20 cellular contexts compared by ENCODE assay signal in the genomic region with DNA sequence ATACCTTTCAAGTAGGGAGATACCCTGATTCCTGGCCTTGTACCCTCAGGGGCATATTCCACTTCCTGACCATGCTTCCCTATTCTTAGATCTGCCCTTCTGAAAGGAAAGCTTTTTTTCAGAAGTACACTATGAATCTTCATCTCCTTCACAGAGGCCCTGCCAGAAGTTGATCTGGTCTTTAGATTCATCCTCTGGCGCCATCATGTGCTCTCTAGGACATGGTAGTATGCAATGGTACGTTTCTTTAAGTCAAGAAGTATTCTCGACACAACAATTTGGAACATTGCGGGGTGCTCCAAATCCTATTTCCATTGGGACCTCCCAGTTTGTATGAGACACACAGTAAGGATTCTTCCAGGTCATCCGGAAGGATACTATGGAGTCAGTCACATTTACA. TPM values are rescaled to one million over a fixed set of nuclear protein-coding genes. Genes with fewer than 3 reads are reported as not detected.
DNase-seq lines count a peak whose midpoint lies in the region; ATAC-seq, FAIRE-seq and TF ChIP-seq lines count a peak whose summit lies in the region.
"Had no signal": no experiment of that assay in that cellular context is flagged by ENCODE, and none has a peak within 500 bp of the region (broad histone marks: within the 10 kb centered on the region; RNA-seq: fewer than 3 reads in every experiment).

No MANE protein-coding gene starts in this region.

- H3K9me3 ChIP-seq in mammary epithelial cell (replicated peaks; ENCODE audit: insufficient read depth, low read length) (no peaks in the 10 kb centered on the region), OCI-LY3 (ENCODE audit: insufficient read depth, low read length) (no peaks in the 10 kb centered on the region), endothelial cell of umbilical vein (replicated peaks; ENCODE audit: control insufficient read depth, insufficient read depth, low read length) (no peaks in the 10 kb centered on the region), aorta (ENCODE audit: control insufficient read depth, low read length) (no peaks in the 10 kb centered on the region)

- DNase-seq in MCF 10A (ENCODE audit: unreplicated experiment): peak; percentile 3
- DNase-seq in mammary epithelial cell: no peak
- peak; percentile 1 for DNase-seq in endothelial cell of umbilical vein (ENCODE audit: low read depth, low spot score)
- no peak for DNase-seq in stimulated activated CD4-positive, alpha-beta T cell treated with anti-CD3 and anti-CD28 coated beads, Interleukin-12 subunit alpha, Interleukin-12 subunit beta, amount 100 ng/mL, for 4 hours
- no peak for DNase-seq in aorta
- no peak for DNase-seq in DMS79 (lab: John Stamatoyannopoulos, UW)
- DNase-seq in Right ventricle myocardium superior: no peak
- DNase-seq: COR-L47, NCI-H1048, NCI-H1436 treated with DMSO at 0.1 percent for 48 hours, NCI-H2081, NCI-H510A, NCI-H82, SIG-M5 had no signal

- no peak overlapping the region for H3K4me3 ChIP-seq in mammary epithelial cell (replicated peaks in 1 of 3; ENCODE audit: insufficient read depth in 1 of 3, low read depth in 2 of 3, low read length in 3 of 3)
- no peak overlapping the region for H3K4me3 ChIP-seq in OCI-LY3 (ENCODE audit: low read length)
- no peak overlapping the region for H3K4me3 ChIP-seq in endothelial cell of umbilical vein (replicated peaks in 1 of 3; ENCODE audit: insufficient read depth in 1 of 3, low read depth in 1 of 3, low read length in 3 of 3)
- no peak overlapping the region for H3K4me3 ChIP-seq in aorta (ENCODE audit: low read length in 2 of 2)

- no peak overlapping the region for H3K27ac Mint-ChIP-seq in MCF 10A (ENCODE audit: low read depth, unreplicated experiment)
- H3K27ac Mint-ChIP-seq: CD14-positive monocyte had no signal

- no peaks in the 10 kb centered on the region for H3K9me3 Mint-ChIP-seq in MCF 10A (ENCODE audit: unreplicated experiment)

- TF ChIP-seq POLR2A in endothelial cell of umbilical vein (IDR thresholded peaks at IDR 0.05; ENCODE audit: low read depth, low read length): no peak

- H3K4me1 Mint-ChIP-seq in MCF 10A (ENCODE audit: insufficient read depth, unreplicated experiment): no peaks in the 10 kb centered on the region

- 61% methylated on average over 5 of the region's 5 CpGs for WGBS in mammary epithelial cell (ENCODE audit: low coverage, missing lambda C conversion rate)
- 70 to 92% methylated on average over 5 of the region's 5 CpGs for WGBS in aorta, 2 donors

- TF ChIP-seq CTCF in MCF 10A (IDR thresholded peaks at IDR 0.05; ENCODE audit: unreplicated experiment) (no peak), mammary epithelial cell (conservative IDR thresholded peaks at IDR 0.05 in 1 of 2, IDR thresholded peaks at IDR 0.05 in 1 of 2; ENCODE audit: extremely low read depth in 1 of 2, insufficient read depth in 1 of 2, low read depth in 1 of 2, low read length in 2 of 2) (no peak), OCI-LY3 (IDR thresholded peaks at IDR 0.05; ENCODE audit: low read depth, low read length) (peak; percentile 41), endothelial cell of umbilical vein (IDR thresholded peaks at IDR 0.05; ENCODE audit: extremely low read depth in 1 of 2, insufficient read depth in 1 of 2, low read depth in 1 of 2, low read length in 2 of 2) (no peak)

- H3K4me1 ChIP-seq in mammary epithelial cell (ENCODE audit: insufficient read depth, low read length) (no peaks in the 10 kb centered on the region), OCI-LY3 (ENCODE audit: low read length) (no peaks in the 10 kb centered on the region), endothelial cell of umbilical vein (ENCODE audit: control insufficient read depth, extremely low read depth, insufficient read depth, low read length) (no peaks in the 10 kb centered on the region), aorta (ENCODE audit: control insufficient read depth in 1 of 2, insufficient read depth in 2 of 2, low read length in 2 of 2) (no peaks in the 10 kb centered on the region)

- H3K9me1 ChIP-seq in endothelial cell of umbilical vein (replicated peaks; ENCODE audit: control insufficient read depth, extremely low read depth, insufficient read depth, low read length): no peaks in the 10 kb centered on the region

- H3K27me3 ChIP-seq in mammary epithelial cell (ENCODE audit: insufficient read depth, low read length): peaks cover 6% of the 10 kb centered on the region
- no peaks in the 10 kb centered on the region for H3K27me3 ChIP-seq in OCI-LY3 (ENCODE audit: low read depth, low read length)
- no peaks in the 10 kb centered on the region for H3K27me3 ChIP-seq in endothelial cell of umbilical vein (ENCODE audit: control insufficient read depth in 2 of 2, insufficient read depth in 2 of 2, low read length in 2 of 2)
- no peaks in the 10 kb centered on the region for H3K27me3 ChIP-seq in aorta (ENCODE audit: control insufficient read depth in 1 of 2, insufficient read depth in 2 of 2, low read length in 1 of 2)

- POLR2A ChIA-PET in MCF 10A (lab: Yijun Ruan, JAX) (no interaction called here), endothelial cell of umbilical vein (lab: Charles Lee) (no interaction called here)

- no peak overlapping the region for H3K4me2 ChIP-seq in mammary epithelial cell (ENCODE audit: insufficient read depth, low read depth, low read length)
- H3K4me2 ChIP-seq in OCI-LY3 (ENCODE audit: low read length): no peak overlapping the region
- no peak overlapping the region for H3K4me2 ChIP-seq in endothelial cell of umbilical vein (ENCODE audit: insufficient read depth, low read length)

- H4K20me1 ChIP-seq in mammary epithelial cell (ENCODE audit: insufficient read depth, low read length) (no peaks in the 10 kb centered on the region), OCI-LY3 (ENCODE audit: insufficient read depth, low read length) (no peaks in the 10 kb centered on the region), endothelial cell of umbilical vein (replicated peaks; ENCODE audit: control insufficient read depth, extremely low read depth, insufficient read depth, low read length) (no peaks in the 10 kb centered on the region)

- H3K4me3 Mint-ChIP-seq in MCF 10A (ENCODE audit: unreplicated experiment): no peak overlapping the region
- H3K4me3 Mint-ChIP-seq: CD14-positive monocyte had no signal

- H2AFZ ChIP-seq in mammary epithelial cell (ENCODE audit: low read depth, low read length) (no peak overlapping the region), OCI-LY3 (ENCODE audit: low read depth, low read length) (no peak overlapping the region), endothelial cell of umbilical vein (ENCODE audit: low read depth, low read length) (no peak overlapping the region)

- dilution Hi-C loops in mammary epithelial cell (cut with HindIII; ENCODE audit: low sequenced_read_pairs): no loop called here
- dilution Hi-C loops in endothelial cell of umbilical vein (cut with MboI; ENCODE audit: extremely low pct_ligation_motif_present, low sequenced_read_pairs): no loop called here

- intact Hi-C loops in MCF 10A (cut with micrococcal nuclease): no loop called here
- intact Hi-C loops in mammary epithelial cell (cut with micrococcal nuclease): no loop called here
- intact Hi-C loops in endothelial cell of umbilical vein (cut with micrococcal nuclease): no loop called here
- intact Hi-C loops in aorta (cut with DNase I): no loop called here
- intact Hi-C loops in Right ventricle myocardium superior (cut with DNase I): no loop called here

- H3K9ac ChIP-seq in mammary epithelial cell (ENCODE audit: insufficient read depth, low read length): no peak overlapping the region
- H3K9ac ChIP-seq in OCI-LY3 (ENCODE audit: low read length): no peak overlapping the region
- H3K9ac ChIP-seq in endothelial cell of umbilical vein (replicated peaks; ENCODE audit: extremely low read depth, insufficient read depth, low read length): no peak overlapping the region

- FAIRE-seq in endothelial cell of umbilical vein (lab: Jason Lieb, UNC): no peak
- FAIRE-seq: RCC 7860 had no signal

- H3K79me2 ChIP-seq in mammary epithelial cell (ENCODE audit: insufficient read depth, low read length): no peaks in the 10 kb centered on the region
- no peaks in the 10 kb centered on the region for H3K79me2 ChIP-seq in OCI-LY3 (ENCODE audit: low read length)
- no peaks in the 10 kb centered on the region for H3K79me2 ChIP-seq in endothelial cell of umbilical vein (ENCODE audit: control insufficient read depth, insufficient read depth, low read length)

- H3K27ac ChIP-seq in mammary epithelial cell (ENCODE audit: insufficient read depth, low read depth, low read length) (no peak overlapping the region), OCI-LY3 (ENCODE audit: low read length) (no peak overlapping the region), endothelial cell of umbilical vein (ENCODE audit: insufficient read depth, low read depth, low read length) (no peak overlapping the region), aorta (ENCODE audit: low read depth in 1 of 2, low read length in 2 of 2) (no peak overlapping the region)

- ATAC-seq in aorta (ENCODE audit: low FRiP score): no peak
- no peak for ATAC-seq in Right ventricle myocardium superior (ENCODE audit: poor library complexity)
- ATAC-seq: HCT116 had no signal

- no peaks in the 10 kb centered on the region for H3K36me3 Mint-ChIP-seq in MCF 10A (ENCODE audit: insufficient read depth, unreplicated experiment)
- H3K36me3 Mint-ChIP-seq: CD14-positive monocyte had no signal

- no TSS peak for BruUV-seq in MCF 10A (replicated peaks; lab: Mats Ljungman, UMichigan)
- BruUV-seq in mammary epithelial cell (replicated peaks; lab: Mats Ljungman, UMichigan): no TSS peak
- BruUV-seq in endothelial cell of umbilical vein (replicated peaks; lab: Mats Ljungman, UMichigan): no TSS peak

- H3K27me3 Mint-ChIP-seq in MCF 10A (ENCODE audit: insufficient read depth, unreplicated experiment): peaks cover 72% of the 10 kb centered on the region

- in situ Hi-C loops in mammary epithelial cell (cut with MboI; ENCODE audit: low sequenced_read_pairs in 2 of 2): no loop called here

- H3K36me3 ChIP-seq in mammary epithelial cell (ENCODE audit: insufficient read depth, low read length) (no peaks in the 10 kb centered on the region), OCI-LY3 (replicated peaks; ENCODE audit: low read depth, low read length) (no peaks in the 10 kb centered on the region), endothelial cell of umbilical vein (ENCODE audit: control insufficient read depth in 2 of 2, extremely low read depth in 1 of 2, insufficient read depth in 2 of 2, low read length in 2 of 2) (no peaks in the 10 kb centered on the region), aorta (ENCODE audit: control insufficient read depth in 1 of 2, insufficient read depth in 2 of 2, low read length in 1 of 2) (no peaks in the 10 kb centered on the region)

- CTCF ChIA-PET in MCF 10A (lab: Yijun Ruan, JAX): no interaction called here
- CTCF ChIA-PET in mammary epithelial cell (lab: Charles Lee; ENCODE audit: low non-redundant PET): no interaction called here
- CTCF ChIA-PET in endothelial cell of umbilical vein (lab: Charles Lee): no interaction called here

RNA-seq across cellular contexts. Expression of a gene that starts 39.7 kb away (rescaled TPM):
- total RNA-seq in MCF 10A (2022) (not detected in 2 replicates), mammary epithelial cell (not detected), endothelial cell of umbilical vein (74.8 and 106 TPM in 2 replicates), aorta (10 to 100 TPM; 25.2 to 43.3 TPM), Right ventricle myocardium superior (17.8 TPM)
- polyA plus RNA-seq in mammary epithelial cell (not detected), endothelial cell of umbilical vein (42.5 and 46.0 TPM in 2 replicates), aorta (under 1 TPM in 1 of 2 donors, not detected in 1; 0.15 TPM)
- polyA minus RNA-seq in mammary epithelial cell (not detected), endothelial cell of umbilical vein (47.3 and 59.5 TPM in 2 replicates)
- 43.9 and 44.8 TPM in 2 replicates for polyA plus RNA-seq in endothelial cell of umbilical vein (2011; cell fraction: cytosol; rRNA removed)
- 46.7 and 49.3 TPM in 2 replicates for polyA plus RNA-seq in endothelial cell of umbilical vein (2011; cell fraction: nucleus; rRNA removed)
- polyA plus RNA-seq in endothelial cell of umbilical vein (2012): 61.1 and 79.8 TPM in 2 replicates
- polyA minus RNA-seq in endothelial cell of umbilical vein (2011; cell fraction: cytosol; rRNA and poly(A)+ RNA removed): not detected
- 32.9 and 33.3 TPM in 2 replicates for polyA minus RNA-seq in endothelial cell of umbilical vein (2011; cell fraction: nucleus; rRNA and poly(A)+ RNA removed)
- total RNA-seq: HT-29, LHCN-M2 had no signal
- polyA plus RNA-seq: CD14-positive monocyte had no signal

Comparison
In these comparisons a context has a peak if more than half of its experiments do, and no peak if none do; other contexts are left out.
1. DNase-seq: peak in MCF 10A (single experiment) and endothelial cell of umbilical vein (single experiment); none in mammary epithelial cell (single experiment), stimulated activated CD4-positive, alpha-beta T cell treated with anti-CD3 and anti-CD28 coated beads, Interleukin-12 subunit alpha, Interleukin-12 subunit beta, amount 100 ng/mL, for 4 hours (single experiment), aorta (0 of 2), DMS79 (single experiment) and Right ventricle myocardium superior (single experiment).
2. RNA of a gene that starts 39.7 kb away (total RNA-seq): 74.8 to 106 TPM in endothelial cell of umbilical vein, 25.2 to 43.3 TPM in aorta and 17.8 TPM in Right ventricle myocardium superior (single experiment); not detected in MCF 10A and not detected in mammary epithelial cell; every median in the first group is over 10 times any median in the second.